8 cellular contexts compared by ENCODE assay signal in genomic region chr3:144770813-144771400, GRCh38.
A peak's percentile ranks its signal among the peaks of the same experiment; 100 is the strongest.
DNase-seq lines count a peak whose midpoint lies in the region; ATAC-seq and TF ChIP-seq lines count a peak whose summit lies in the region.

No MANE protein-coding gene starts in this region.

- in situ Hi-C loops in GM13976 (cut with MboI; ENCODE audit: low sequenced_read_pairs, unreplicated experiment) = no loop called here

- no peak overlapping the region for H3K4me3 ChIP-seq in choroid plexus epithelial cell (ENCODE audit: low read depth, low read length)

- TF ChIP-seq CTCF in GM13976 (IDR thresholded peaks at IDR 0.05; ENCODE audit: borderline replicate concordance, control extremely low read depth, extremely low read depth, insufficient read depth, missing control alignments) = peak; percentile 38
- peak; percentile 52 for TF ChIP-seq CTCF in choroid plexus epithelial cell (conservative IDR thresholded peaks at IDR 0.05; ENCODE audit: low read depth, low read length)

- no peak for DNase-seq in GM13976 (ENCODE audit: low spot score)
- peak; percentile 10 for DNase-seq in M059J (ENCODE audit: low read depth)
- peak; percentile 81 for DNase-seq in choroid plexus epithelial cell (ENCODE audit: low read depth)
- peak; percentile 79 for DNase-seq in midbrain (lab: John Stamatoyannopoulos, UW)
- DNase-seq in AG08396 (ENCODE audit: low spot score) = no peak
- DNase-seq in DMS79 (lab: John Stamatoyannopoulos, UW) = no peak

- ATAC-seq in HG03039 (IDR thresholded peaks at IDR 0.05; ENCODE audit: unreplicated experiment) (no peak), HG03521 (IDR thresholded peaks at IDR 0.05; ENCODE audit: unreplicated experiment) (no peak)

Comparison
In these comparisons a context has a peak if more than half of its experiments do, and no peak if none do; other contexts are left out.
1. DNase-seq: peak in M059J (single experiment), choroid plexus epithelial cell (single experiment) and midbrain (single experiment); none in GM13976 (single experiment), AG08396 (single experiment) and DMS79 (single experiment).